15 cellular contexts compared by ENCODE assay signal in the genomic region with DNA sequence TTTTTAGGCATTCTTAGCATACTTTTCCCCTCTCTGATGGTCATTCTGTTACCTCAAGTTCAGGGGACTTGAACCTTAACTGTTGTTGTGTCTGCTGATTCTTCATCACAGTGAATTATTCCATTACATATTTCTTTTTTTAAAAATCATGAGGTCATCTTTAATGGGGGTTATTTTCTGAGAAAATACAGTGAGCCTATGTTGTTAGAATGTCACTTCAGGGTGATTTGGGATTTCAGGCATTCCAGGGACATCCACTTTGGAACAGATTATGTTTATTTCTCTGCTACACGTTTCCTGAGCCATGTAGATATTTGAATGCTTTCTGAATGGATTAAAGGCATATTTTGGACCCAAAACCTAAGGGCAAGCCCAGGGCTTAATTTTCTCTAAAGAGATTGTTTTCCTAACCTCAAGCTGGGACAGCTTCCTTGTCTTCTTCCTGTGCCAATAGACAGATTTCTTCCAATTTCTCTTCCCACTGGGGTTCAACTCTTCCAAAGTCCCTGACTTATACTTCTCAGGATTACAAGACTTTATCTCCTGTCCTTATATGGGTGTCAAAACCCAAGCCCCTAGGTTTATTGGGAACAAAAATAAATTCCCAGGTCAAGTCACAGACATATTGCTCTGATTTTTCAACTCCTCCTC.
DNase-seq lines count a peak whose midpoint lies in the region; ATAC-seq and TF ChIP-seq lines count a peak whose summit lies in the region.
"Had no signal": no experiment of that assay in that cellular context is flagged by ENCODE, and none has a peak within 500 bp of the region (broad histone marks: within the 10 kb centered on the region; RNA-seq: fewer than 3 reads in every experiment).

No MANE protein-coding gene starts in this region.

- no peaks in the 10 kb centered on the region for H4K20me1 ChIP-seq in osteoblast (ENCODE audit: insufficient read depth, low read length)

- TF ChIP-seq CTCF in ascending aorta (IDR thresholded peaks at IDR 0.05) (no peak), osteoblast (IDR thresholded peaks at IDR 0.05; ENCODE audit: extremely low read depth, low read depth, low read length) (no peak), ovary (IDR thresholded peaks at IDR 0.05) (no peak)

- 23% methylated on average over 1 of the region's 1 CpG for WGBS in urinary bladder
- 0 to 6% (median 3%) methylated on average over 1 of the region's 1 CpG for WGBS in ovary, 3 donors

- intact Hi-C loops in ascending aorta (cut with DNase I) = no loop called here
- intact Hi-C loops in Right ventricle myocardium superior (cut with DNase I) = no loop called here
- intact Hi-C loops in ovary (cut with DNase I) = loop anchor here in 1 of 4 donors (5.0 kb wide), 1 partner anchor 90 kb away; no protein-coding TSS in a partner anchor

- H3K27ac ChIP-seq in ascending aorta = peak overlapping the region; percentile 42 to 70
- H3K27ac ChIP-seq in osteoblast (ENCODE audit: low read depth, low read length) = peak overlapping the region; percentile 6
- H3K27ac ChIP-seq in urinary bladder (ENCODE audit: low read depth) = peak overlapping the region; percentile 59
- peak overlapping the region in 1 of 2 donors; percentile 16 for H3K27ac ChIP-seq in ovary

- TF ChIP-seq POLR2A in ovary (IDR thresholded peaks at IDR 0.05) = no peak

- H3K27me3 ChIP-seq in ascending aorta (no peaks in the 10 kb centered on the region), osteoblast (ENCODE audit: insufficient read depth, low read length) (no peaks in the 10 kb centered on the region), ovary (no peaks in the 10 kb centered on the region)

- TF ChIP-seq EP300 in ovary (IDR thresholded peaks at IDR 0.05) = no peak

- H3K4me1 ChIP-seq in ascending aorta (peaks cover 0 to 11% of the 10 kb centered on the region in 2 donors), osteoblast (ENCODE audit: insufficient read depth, low read length) (peaks cover 10% of the 10 kb centered on the region), urinary bladder (ENCODE audit: insufficient read depth) (no peaks in the 10 kb centered on the region), ovary (ENCODE audit: insufficient read depth) (no peaks in the 10 kb centered on the region)

- H3K9me3 ChIP-seq in ascending aorta (no peaks in the 10 kb centered on the region), osteoblast (ENCODE audit: low read depth, low read length) (no peaks in the 10 kb centered on the region), ovary (no peaks in the 10 kb centered on the region)

- H3K4me3 ChIP-seq in ascending aorta = no peak overlapping the region
- no peak overlapping the region for H3K4me3 ChIP-seq in osteoblast (ENCODE audit: insufficient read depth, low read length)
- H3K4me3 ChIP-seq in urinary bladder (ENCODE audit: low read depth, low read length) = no peak overlapping the region
- H3K4me3 ChIP-seq in ovary = no peak overlapping the region

- peak; percentile 87 for ATAC-seq in Right ventricle myocardium superior (ENCODE audit: poor library complexity)
- no peak for ATAC-seq in GM21825 (IDR thresholded peaks at IDR 0.05; ENCODE audit: unreplicated experiment)
- ATAC-seq: naive thymus-derived CD8-positive, alpha-beta T cell had no signal

- no peaks in the 10 kb centered on the region for H3K79me2 ChIP-seq in osteoblast (ENCODE audit: insufficient read depth, low read length)

- H2AFZ ChIP-seq in osteoblast (ENCODE audit: low read length) = no peak overlapping the region

- DNase-seq in ascending aorta (ENCODE audit: low spot score in 2 of 2) = no peak
- no peak for DNase-seq in Right ventricle myocardium superior
- DNase-seq in osteoblast (ENCODE audit: insufficient read length, low spot score, missing footprints) = no peak
- DNase-seq in DMS79 (lab: John Stamatoyannopoulos, UW) = no peak
- DNase-seq in ovary = no peak
- DNase-seq: activated CD4-positive, CD25-positive, alpha-beta regulatory T cell treated with anti-CD3 and anti-CD28 coated beads, Interleukin-2, amount 50 U/mL, for 72 hours; activated effector memory CD4-positive, alpha-beta T cell treated with Interleukin-2 at 50 U/mL for 16 hours; DMS 273 treated with DMSO at 0.1 percent for 48 hours; naive thymus-derived CD8-positive, alpha-beta T cell; NCI-H146; NCI-H345; SHP77; substantia nigra had no signal

- H3K36me3 ChIP-seq in ascending aorta = no peaks in the 10 kb centered on the region
- no peaks in the 10 kb centered on the region for H3K36me3 ChIP-seq in osteoblast (ENCODE audit: insufficient read depth, low read length)
- H3K36me3 ChIP-seq in urinary bladder (ENCODE audit: insufficient read depth) = no peaks in the 10 kb centered on the region
- no peaks in the 10 kb centered on the region for H3K36me3 ChIP-seq in ovary

- H3K4me2 ChIP-seq in osteoblast (ENCODE audit: insufficient read depth, low read length) = peak overlapping the region; percentile 24
